In the genomic region with DNA sequence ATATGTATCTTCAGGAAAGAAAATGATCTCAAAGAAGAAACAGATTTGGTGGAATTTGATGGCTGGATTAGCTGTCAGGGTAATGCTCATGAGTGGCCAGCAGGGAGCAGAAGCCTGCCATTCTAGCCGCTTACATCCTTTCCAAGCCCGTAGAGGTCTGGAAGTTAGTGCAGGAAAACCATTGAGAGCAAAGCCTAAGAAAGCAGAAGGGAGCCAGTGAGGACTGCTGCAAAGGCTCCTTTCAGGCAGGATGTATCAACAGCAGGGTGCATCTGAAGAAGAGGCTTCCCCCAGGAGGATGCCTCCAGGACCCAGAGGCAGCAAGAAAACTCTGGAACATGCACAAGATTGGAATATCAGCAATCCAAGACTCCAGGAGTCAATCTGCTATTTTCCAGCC, we compare ENCODE assay signal across 8 cellular contexts. TPM values are rescaled to one million over a fixed set of nuclear protein-coding genes. Genes with fewer than 3 reads are reported as not detected.
A peak's percentile ranks its signal among the peaks of the same experiment; 100 is the strongest.
DNase-seq lines count a peak whose midpoint lies in the region; ATAC-seq and TF ChIP-seq lines count a peak whose summit lies in the region.

No MANE protein-coding gene starts in this region.

- peak overlapping the region in 2 of 6 donors; percentile 69 to 81 for H3K27ac Mint-ChIP-seq in immature natural killer cell

- H3K9me3 Mint-ChIP-seq in immature natural killer cell: no peaks in the 10 kb centered on the region

- H3K4me3 ChIP-seq in SJCRH30 (no peak overlapping the region), breast epithelium (no peak overlapping the region)

- H3K9me3 ChIP-seq in SJCRH30 (replicated peaks) (no peaks in the 10 kb centered on the region), breast epithelium (no peaks in the 10 kb centered on the region)

- peak; percentile 70 for DNase-seq in NCI-H748 (lab: John Stamatoyannopoulos, UW; ENCODE audit: unreplicated experiment)
- DNase-seq in NCI-H748 treated with DMSO at 0.1 percent for 48 hours (lab: John Stamatoyannopoulos, UW): no peak
- DNase-seq in SJCRH30: peak; percentile 76 to 92
- peak in 1 of 2 donors; percentile 52 for DNase-seq in breast epithelium (ENCODE audit: low spot score in 2 of 2)
- peak; percentile 48 to 52 (median 49) for DNase-seq in immature natural killer cell
- DNase-seq in smooth muscle cell of the brain vasculature (ENCODE audit: low read depth, low spot score): peak; percentile 66

- TF ChIP-seq POLR2A in breast epithelium (IDR thresholded peaks at IDR 0.05): no peak

- peak; percentile 78 for TF ChIP-seq CTCF in LNCAP (IDR thresholded peaks at IDR 0.05)
- peak; percentile 83 to 94 (median 90) for TF ChIP-seq CTCF in breast epithelium (IDR thresholded peaks at IDR 0.05)

- intact Hi-C loops in breast epithelium (cut with DNase I; ENCODE audit: low total_unique reads): no loop called here

- H3K27me3 ChIP-seq in SJCRH30 (no peaks in the 10 kb centered on the region; the same call in 1 of the 2 replicates), breast epithelium (no peaks in the 10 kb centered on the region)

- ATAC-seq in GM18858 (IDR thresholded peaks at IDR 0.05; ENCODE audit: unreplicated experiment): no peak

- peaks cover 0 to 2% (median 1%) of the 10 kb centered on the region in 3 donors for H3K27me3 Mint-ChIP-seq in immature natural killer cell (ENCODE audit: low read depth in 3 of 3)

- peak overlapping the region in 4 of 5 donors; percentile 27 to 43 (median 34) for H3K4me3 Mint-ChIP-seq in immature natural killer cell

- H3K4me1 ChIP-seq in SJCRH30 (no peaks in the 10 kb centered on the region; the same call in 1 of the 2 replicates), breast epithelium (no peaks in the 10 kb centered on the region)

- H3K36me3 Mint-ChIP-seq in immature natural killer cell: peaks cover 0 to 6% (median 0%) of the 10 kb centered on the region in 3 donors

- H3K27ac ChIP-seq in SJCRH30 (no peak overlapping the region), breast epithelium (no peak overlapping the region)

- H3K4me1 Mint-ChIP-seq in immature natural killer cell: peaks cover 14 to 18% of the 10 kb centered on the region in 2 donors

- H3K36me3 ChIP-seq in SJCRH30 (no peaks in the 10 kb centered on the region), breast epithelium (no peaks in the 10 kb centered on the region)

RNA-seq across cellular contexts. Expression of gene LBH, which starts 22.9 kb away (rescaled TPM):
- total RNA-seq in SJCRH30 (2014; rRNA removed; shearing (Covaris generic)): 140 and 158 TPM in 2 replicates
- 100 to 1,000 TPM in 1 of 3 donors, 10 to 100 TPM in 2; 18.2 to 153 (median 87.2) TPM for total RNA-seq in breast epithelium
- polyA plus RNA-seq in immature natural killer cell: 100 to 1,000 TPM; 101 to 137 (median 129) TPM
